ENCODE assay signal across 1 cellular context in the genomic region with DNA sequence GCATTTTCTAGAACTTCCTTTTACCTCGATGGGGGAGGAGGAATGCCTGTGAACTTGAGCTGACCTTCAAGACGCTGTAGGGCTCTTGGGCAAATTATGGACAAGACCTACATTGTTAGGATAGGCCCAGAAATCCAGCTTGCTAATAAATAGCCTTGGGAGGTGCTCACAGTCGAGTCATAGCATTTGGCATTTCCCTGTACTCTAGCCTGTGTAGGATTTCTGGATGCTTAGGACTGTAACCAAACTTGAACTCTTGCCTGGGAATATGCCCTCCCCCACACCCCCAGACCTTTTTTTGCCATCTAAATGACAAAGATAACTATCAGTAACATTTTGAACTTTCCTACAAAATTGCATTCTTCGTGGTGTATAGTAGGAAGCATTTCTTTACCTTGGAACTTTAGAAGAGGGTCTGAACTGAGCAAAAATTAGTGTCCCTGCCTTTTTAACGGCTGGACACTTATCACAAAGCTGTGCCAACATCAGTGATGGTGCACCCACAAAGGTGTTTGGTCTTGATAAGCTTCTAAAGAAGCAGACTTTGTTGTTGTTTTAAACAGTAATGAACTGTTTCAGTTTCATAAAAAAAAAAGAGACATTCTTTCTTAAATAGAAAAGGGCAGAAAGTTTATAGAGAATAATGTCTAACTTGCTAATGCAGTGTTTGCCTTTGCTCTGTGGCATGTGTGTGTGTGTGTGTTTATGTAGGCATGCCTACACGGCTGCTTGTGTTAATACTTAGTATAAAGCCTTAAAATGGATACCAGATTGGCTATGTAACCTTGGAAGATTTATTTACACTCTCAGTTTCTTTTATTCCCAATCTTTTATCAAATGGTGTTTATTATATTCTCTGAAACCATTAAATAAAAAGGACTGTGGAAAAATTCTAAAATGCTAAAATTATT.
TF ChIP-seq lines count a peak whose summit lies in the region.

No MANE protein-coding gene starts in this region.

TF ChIP-seq in K562, 482 proteins besides CTCF, POLR2A, EP300 and RAD21 (continued from another document):
- TF ChIP-seq, protein P1, sequence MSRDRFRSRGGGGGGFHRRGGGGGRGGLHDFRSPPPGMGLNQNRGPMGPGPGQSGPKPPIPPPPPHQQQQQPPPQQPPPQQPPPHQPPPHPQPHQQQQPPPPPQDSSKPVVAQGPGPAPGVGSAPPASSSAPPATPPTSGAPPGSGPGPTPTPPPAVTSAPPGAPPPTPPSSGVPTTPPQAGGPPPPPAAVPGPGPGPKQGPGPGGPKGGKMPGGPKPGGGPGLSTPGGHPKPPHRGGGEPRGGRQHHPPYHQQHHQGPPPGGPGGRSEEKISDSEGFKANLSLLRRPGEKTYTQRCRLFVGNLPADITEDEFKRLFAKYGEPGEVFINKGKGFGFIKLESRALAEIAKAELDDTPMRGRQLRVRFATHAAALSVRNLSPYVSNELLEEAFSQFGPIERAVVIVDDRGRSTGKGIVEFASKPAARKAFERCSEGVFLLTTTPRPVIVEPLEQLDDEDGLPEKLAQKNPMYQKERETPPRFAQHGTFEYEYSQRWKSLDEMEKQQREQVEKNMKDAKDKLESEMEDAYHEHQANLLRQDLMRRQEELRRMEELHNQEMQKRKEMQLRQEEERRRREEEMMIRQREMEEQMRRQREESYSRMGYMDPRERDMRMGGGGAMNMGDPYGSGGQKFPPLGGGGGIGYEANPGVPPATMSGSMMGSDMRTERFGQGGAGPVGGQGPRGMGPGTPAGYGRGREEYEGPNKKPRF (IDR thresholded peaks at IDR 0.05; ENCODE audit: low read depth, low read length): no peak
- TF ChIP-seq SMAD3 (CRISPR knock-in tag; conservative IDR thresholded peaks at IDR 0.05) (no peak), IRF2 (CRISPR knock-in tag; IDR thresholded peaks at IDR 0.05) (no peak), ESRRA (IDR thresholded peaks at IDR 0.05; ENCODE audit: borderline replicate concordance, low read depth) (peak; percentile 91), ZNF311 (CRISPR knock-in tag; IDR thresholded peaks at IDR 0.05) (no peak), ZNF143 (CRISPR knock-in tag; IDR thresholded peaks at IDR 0.05) (no peak), MED1 (CRISPR knock-in tag; IDR thresholded peaks at IDR 0.05; ENCODE audit: borderline replicate concordance) (no peak), NR2C1 (IDR thresholded peaks at IDR 0.05) (no peak), NR2C1 (tag; IDR thresholded peaks at IDR 0.05) (no peak), PCBP1 (IDR thresholded peaks at IDR 0.05; ENCODE audit: low read depth, low read length, poor library complexity, severe bottlenecking) (no peak), CC2D1A (IDR thresholded peaks at IDR 0.05) (no peak), CCNT2 (IDR thresholded peaks at IDR 0.05; ENCODE audit: borderline replicate concordance, extremely low read depth, insufficient read length, low read depth, low read length) (no peak), JUNB (CRISPR knock-in tag; conservative IDR thresholded peaks at IDR 0.05) (no peak)
- TF ChIP-seq, protein P2, sequence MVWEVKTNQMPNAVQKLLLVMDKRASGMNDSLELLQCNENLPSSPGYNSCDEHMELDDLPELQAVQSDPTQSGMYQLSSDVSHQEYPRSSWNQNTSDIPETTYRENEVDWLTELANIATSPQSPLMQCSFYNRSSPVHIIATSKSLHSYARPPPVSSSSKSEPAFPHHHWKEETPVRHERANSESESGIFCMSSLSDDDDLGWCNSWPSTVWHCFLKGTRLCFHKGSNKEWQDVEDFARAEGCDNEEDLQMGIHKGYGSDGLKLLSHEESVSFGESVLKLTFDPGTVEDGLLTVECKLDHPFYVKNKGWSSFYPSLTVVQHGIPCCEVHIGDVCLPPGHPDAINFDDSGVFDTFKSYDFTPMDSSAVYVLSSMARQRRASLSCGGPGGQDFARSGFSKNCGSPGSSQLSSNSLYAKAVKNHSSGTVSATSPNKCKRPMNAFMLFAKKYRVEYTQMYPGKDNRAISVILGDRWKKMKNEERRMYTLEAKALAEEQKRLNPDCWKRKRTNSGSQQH (CRISPR knock-in tag; IDR thresholded peaks at IDR 0.05): no peak
- TF ChIP-seq, protein P3, sequence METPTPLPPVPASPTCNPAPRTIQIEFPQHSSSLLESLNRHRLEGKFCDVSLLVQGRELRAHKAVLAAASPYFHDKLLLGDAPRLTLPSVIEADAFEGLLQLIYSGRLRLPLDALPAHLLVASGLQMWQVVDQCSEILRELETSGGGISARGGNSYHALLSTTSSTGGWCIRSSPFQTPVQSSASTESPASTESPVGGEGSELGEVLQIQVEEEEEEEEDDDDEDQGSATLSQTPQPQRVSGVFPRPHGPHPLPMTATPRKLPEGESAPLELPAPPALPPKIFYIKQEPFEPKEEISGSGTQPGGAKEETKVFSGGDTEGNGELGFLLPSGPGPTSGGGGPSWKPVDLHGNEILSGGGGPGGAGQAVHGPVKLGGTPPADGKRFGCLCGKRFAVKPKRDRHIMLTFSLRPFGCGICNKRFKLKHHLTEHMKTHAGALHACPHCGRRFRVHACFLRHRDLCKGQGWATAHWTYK (CRISPR knock-in tag; IDR thresholded peaks at IDR 0.05): no peak
